8 cellular contexts compared by ENCODE assay signal in genomic region chrX:30652527-30653414, GRCh38. TPM values are rescaled to one million over a fixed set of nuclear protein-coding genes. Genes with fewer than 3 reads are reported as not detected.
DNase-seq lines count a peak whose midpoint lies in the region; ATAC-seq, FAIRE-seq and TF ChIP-seq lines count a peak whose summit lies in the region.

No MANE protein-coding gene starts in this region.

- peak overlapping the region; percentile 86 for H3K4me3 Mint-ChIP-seq in activated CD4-positive, alpha-beta T cell treated with anti-CD3 and anti-CD28 coated beads for 36 hours

- no peaks in the 10 kb centered on the region for H3K9me3 ChIP-seq in BE2C

- no peaks in the 10 kb centered on the region for H3K27me3 Mint-ChIP-seq in activated CD4-positive, alpha-beta T cell treated with anti-CD3 and anti-CD28 coated beads for 36 hours

- peak overlapping the region; percentile 54 for H3K27ac ChIP-seq in cingulate gyrus (ENCODE audit: low read depth, low read length)

- TF ChIP-seq CTCF in BE2C (IDR thresholded peaks at IDR 0.05; ENCODE audit: low read depth, low read length): no peak

- peaks cover 26% of the 10 kb centered on the region for H3K36me3 Mint-ChIP-seq in activated CD4-positive, alpha-beta T cell treated with anti-CD3 and anti-CD28 coated beads for 36 hours (ENCODE audit: low read depth)

- no peaks in the 10 kb centered on the region for H3K36me3 ChIP-seq in BE2C

- DNase-seq in BE2C (peak; percentile 94), GM19239 (ENCODE audit: insufficient read length, low spot score) (peak; percentile 55), NCI-H510A treated with DMSO at 0.1 percent for 48 hours (lab: John Stamatoyannopoulos, UW) (peak; percentile 92), left colon (peak; percentile 94 to 96)
- DNase-seq in activated CD4-positive, alpha-beta T cell treated with anti-CD3 and anti-CD28 coated beads for 36 hours: peak; percentile 95
- DNase-seq in stimulated activated CD4-positive, alpha-beta T cell treated with anti-CD3 and anti-CD28 coated beads, Interleukin-1b, Interleukin-23, amount 100 ng/mL, for 24 hours (ENCODE audit: low read depth in 4 of 4, low spot score in 1 of 4): peak; percentile 79 to 88 (median 80)

- CTCF ChIA-PET in activated CD4-positive, alpha-beta T cell treated with anti-CD3 and anti-CD28 coated beads for 36 hours (lab: Charles Lee): no interaction called here

- H3K27me3 ChIP-seq in BE2C: no peaks in the 10 kb centered on the region

- FAIRE-seq in GM19239 (lab: Jason Lieb, UNC): no peak

- H3K27ac Mint-ChIP-seq in activated CD4-positive, alpha-beta T cell treated with anti-CD3 and anti-CD28 coated beads for 36 hours: peak overlapping the region; percentile 98

- peak; percentile 86 for ATAC-seq in HG03439 (IDR thresholded peaks at IDR 0.05; ENCODE audit: unreplicated experiment)
- ATAC-seq in activated CD4-positive, alpha-beta T cell treated with anti-CD3 and anti-CD28 coated beads for 36 hours: peak; percentile 67
- ATAC-seq in left colon: peak; percentile 89

- no peaks in the 10 kb centered on the region for H3K4me1 ChIP-seq in BE2C

- no peaks in the 10 kb centered on the region for H3K9me3 Mint-ChIP-seq in activated CD4-positive, alpha-beta T cell treated with anti-CD3 and anti-CD28 coated beads for 36 hours (ENCODE audit: low read depth)

- intact Hi-C loops in activated CD4-positive, alpha-beta T cell treated with anti-CD3 and anti-CD28 coated beads for 36 hours (cut with DNase I, micrococcal nuclease): loop anchor here (1.0 to 10.0 kb wide), 3 partner anchors 78 to 237 kb away; partner anchors contain the start of genes TAB3 (in 2 of the 2) and TASL (in 1 of the 2)
- intact Hi-C loops in left colon (cut with DNase I, micrococcal nuclease): no loop called here

- POLR2A ChIA-PET in activated CD4-positive, alpha-beta T cell treated with anti-CD3 and anti-CD28 coated beads for 36 hours (lab: Charles Lee): no interaction called here

- peak overlapping the region; percentile 66 for H3K4me3 ChIP-seq in BE2C (ENCODE audit: low read depth, low read length)

- peaks cover 36% of the 10 kb centered on the region for H3K4me1 Mint-ChIP-seq in activated CD4-positive, alpha-beta T cell treated with anti-CD3 and anti-CD28 coated beads for 36 hours

RNA-seq across cellular contexts. Expression of gene GK, which starts 0.5 kb away (rescaled TPM):
- 2.9 TPM for polyA plus RNA-seq in BE2C (2012; ENCODE audit: insufficient read depth, insufficient read length, low read depth)
- 100 to 1,000 TPM in 1 of 2 experiments, 10 to 100 TPM in 1; 77.8 to 106 TPM for total RNA-seq in activated CD4-positive, alpha-beta T cell treated with anti-CD3 and anti-CD28 coated beads for 36 hours
- 10 to 100 TPM; 28.2 to 58.9 TPM for total RNA-seq in left colon

Comparison
In these comparisons a context has a peak if more than half of its experiments do, and no peak if none do; other contexts are left out.
1. Peak in every context shown above with its lines: DNase-seq, ATAC-seq, H3K4me3 ChIP-seq and H3K27ac ChIP-seq.
2. intact Hi-C loops: an anchor here in activated CD4-positive, alpha-beta T cell treated with anti-CD3 and anti-CD28 coated beads for 36 hours (1.0 to 10.0 kb wide); none called in left colon.